In the genomic region with DNA sequence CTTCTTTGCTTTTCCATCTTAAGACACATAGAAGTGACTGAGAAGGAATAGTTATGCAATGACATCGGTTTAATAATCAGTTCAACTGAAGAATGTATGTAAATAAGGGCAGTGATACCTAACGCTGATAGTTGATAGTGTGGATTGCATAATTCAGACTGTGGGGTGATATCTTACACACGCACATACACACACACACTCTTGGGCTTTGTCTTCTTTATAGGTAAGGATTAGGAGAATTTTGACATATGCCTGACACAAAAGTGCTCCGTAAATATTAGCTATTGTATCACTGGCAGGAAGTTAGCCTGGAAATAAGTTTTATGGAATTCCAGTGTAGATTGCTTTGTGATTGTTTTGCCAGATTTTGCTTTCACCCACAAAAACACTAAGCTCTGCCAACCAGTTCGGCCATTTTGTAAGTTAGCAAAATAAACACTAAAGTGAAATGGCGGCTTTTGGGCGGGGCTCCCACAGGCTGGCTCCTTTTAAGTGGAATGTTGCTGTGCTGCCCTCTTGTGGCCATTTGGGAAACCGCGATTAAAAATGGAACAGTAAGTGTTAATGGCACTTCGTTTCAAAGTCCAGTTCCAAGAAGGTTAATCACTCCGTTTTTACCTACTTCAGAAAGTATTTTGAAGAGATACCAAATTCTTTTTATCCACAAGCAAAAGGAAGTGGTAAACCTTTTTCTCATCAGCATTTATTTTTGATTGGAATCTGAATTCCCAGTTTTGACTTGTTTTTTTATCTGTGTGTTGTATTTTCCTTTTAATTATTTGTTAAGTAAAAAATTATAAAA, we compare ENCODE assay signal across 8 cellular contexts. TPM values are rescaled to one million over a fixed set of nuclear protein-coding genes. Genes with fewer than 3 reads are reported as not detected.
DNase-seq lines count a peak whose midpoint lies in the region; ATAC-seq and TF ChIP-seq lines count a peak whose summit lies in the region.

No MANE protein-coding gene starts in this region.

- no peaks in the 10 kb centered on the region for H4K20me1 ChIP-seq in fibroblast of lung (ENCODE audit: control insufficient read depth, extremely low read depth, insufficient read depth, low read length)

- no peaks in the 10 kb centered on the region for H3K27me3 ChIP-seq in fibroblast of lung (ENCODE audit: control insufficient read depth, insufficient read depth, low read length)
- no peaks in the 10 kb centered on the region for H3K27me3 ChIP-seq in naive thymus-derived CD4-positive, alpha-beta T cell (ENCODE audit: control insufficient read depth in 2 of 2, insufficient read depth in 2 of 2, low read length in 2 of 2)

- peak overlapping the region in 1 of 4 experiments; percentile 37 for H3K4me3 ChIP-seq in fibroblast of lung (replicated peaks in 1 of 4; ENCODE audit: control extremely low read depth in 1 of 4, insufficient read depth in 1 of 4, low read depth in 3 of 4, low read length in 4 of 4)
- H3K4me3 ChIP-seq in naive thymus-derived CD4-positive, alpha-beta T cell (ENCODE audit: low read length): peak overlapping the region; percentile 5

- ATAC-seq in GM18868 (IDR thresholded peaks at IDR 0.05; ENCODE audit: unreplicated experiment): peak; percentile 34
- ATAC-seq in naive thymus-derived CD4-positive, alpha-beta T cell: peak; percentile 78
- peak; percentile 33 for ATAC-seq in stimulated activated effector memory CD8-positive, alpha-beta T cell treated with anti-CD3 and anti-CD28 coated beads, Interleukin-12 subunit alpha, Interleukin-12 subunit beta, amount 100 ng/mL, for 72 hours

- no peak overlapping the region for H2AFZ ChIP-seq in fibroblast of lung (ENCODE audit: low read length)

- no peaks in the 10 kb centered on the region for H3K9me3 Mint-ChIP-seq in activated T-helper 1 cell treated with anti-CD3 and anti-CD28 coated beads, Interleukin-12 subunit alpha, Interleukin-12 subunit beta, Interleukin-2, Interleukin-4 antibody, amounts not matched to agents 30 ng/mL and 10 ng/mL and 1 ng/mL, durations not matched to agents 14 hours and 24 hours and 36 hours
- H3K9me3 Mint-ChIP-seq in naive thymus-derived CD4-positive, alpha-beta T cell: peaks cover 0 to 2% (median 0%) of the 10 kb centered on the region in 11 donors
- no peaks in the 10 kb centered on the region for H3K9me3 Mint-ChIP-seq in stimulated activated effector memory CD8-positive, alpha-beta T cell treated with anti-CD3 and anti-CD28 coated beads, Interleukin-12 subunit alpha, Interleukin-12 subunit beta, amount 100 ng/mL, for 72 hours

- peaks cover 1% of the 10 kb centered on the region for H3K36me3 ChIP-seq in fibroblast of lung (ENCODE audit: control insufficient read depth, insufficient read depth, low read length)
- H3K36me3 ChIP-seq in naive thymus-derived CD4-positive, alpha-beta T cell (ENCODE audit: control insufficient read depth in 2 of 3, insufficient read depth in 3 of 3, low read length in 3 of 3): no peaks in the 10 kb centered on the region

- peaks cover 91% of the 10 kb centered on the region for H3K4me1 Mint-ChIP-seq in activated T-helper 1 cell treated with anti-CD3 and anti-CD28 coated beads, Interleukin-12 subunit alpha, Interleukin-12 subunit beta, Interleukin-2, Interleukin-4 antibody, amounts not matched to agents 30 ng/mL and 10 ng/mL and 1 ng/mL, durations not matched to agents 14 hours and 24 hours and 36 hours (ENCODE audit: low read depth)
- H3K4me1 Mint-ChIP-seq in naive thymus-derived CD4-positive, alpha-beta T cell: peaks cover 53 to 92% (median 86%) of the 10 kb centered on the region in 7 donors
- H3K4me1 Mint-ChIP-seq in stimulated activated effector memory CD8-positive, alpha-beta T cell treated with anti-CD3 and anti-CD28 coated beads, Interleukin-12 subunit alpha, Interleukin-12 subunit beta, amount 100 ng/mL, for 72 hours: peaks cover 89% of the 10 kb centered on the region

- H3K27ac ChIP-seq in 22Rv1 (peak overlapping the region; percentile 84), fibroblast of lung (ENCODE audit: insufficient read depth, low read length) (peak overlapping the region; percentile 53)
- H3K27ac ChIP-seq in naive thymus-derived CD4-positive, alpha-beta T cell (ENCODE audit: low read depth, low read length): peak overlapping the region; percentile 92

- no peaks in the 10 kb centered on the region for H3K27me3 Mint-ChIP-seq in activated T-helper 1 cell treated with anti-CD3 and anti-CD28 coated beads, Interleukin-12 subunit alpha, Interleukin-12 subunit beta, Interleukin-2, Interleukin-4 antibody, amounts not matched to agents 30 ng/mL and 10 ng/mL and 1 ng/mL, durations not matched to agents 14 hours and 24 hours and 36 hours (ENCODE audit: insufficient read depth)
- no peaks in the 10 kb centered on the region for H3K27me3 Mint-ChIP-seq in naive thymus-derived CD4-positive, alpha-beta T cell

- peaks cover 43% of the 10 kb centered on the region for H3K36me3 Mint-ChIP-seq in activated T-helper 1 cell treated with anti-CD3 and anti-CD28 coated beads, Interleukin-12 subunit alpha, Interleukin-12 subunit beta, Interleukin-2, Interleukin-4 antibody, amounts not matched to agents 30 ng/mL and 10 ng/mL and 1 ng/mL, durations not matched to agents 14 hours and 24 hours and 36 hours (ENCODE audit: low read depth)
- H3K36me3 Mint-ChIP-seq in naive thymus-derived CD4-positive, alpha-beta T cell: peaks cover 0 to 39% (median 11%) of the 10 kb centered on the region in 5 donors
- H3K36me3 Mint-ChIP-seq in stimulated activated effector memory CD8-positive, alpha-beta T cell treated with anti-CD3 and anti-CD28 coated beads, Interleukin-12 subunit alpha, Interleukin-12 subunit beta, amount 100 ng/mL, for 72 hours: peaks cover 78% of the 10 kb centered on the region

- no peaks in the 10 kb centered on the region for H3K9me3 ChIP-seq in fibroblast of lung (ENCODE audit: control insufficient read depth, insufficient read depth, low read depth, low read length)
- H3K9me3 ChIP-seq in naive thymus-derived CD4-positive, alpha-beta T cell (ENCODE audit: control insufficient read depth in 2 of 3, low read length in 3 of 3): no peaks in the 10 kb centered on the region

- POLR2A ChIA-PET in naive thymus-derived CD4-positive, alpha-beta T cell (lab: Charles Lee): interaction anchor here (0.6 to 18.6 kb wide), 13 partner anchors 13 to 120 kb away, joined by 3 to 342 read pairs (median 14); partner anchors contain the start of gene CHD2

- peak overlapping the region; percentile 53 for H3K4me3 Mint-ChIP-seq in activated T-helper 1 cell treated with anti-CD3 and anti-CD28 coated beads, Interleukin-12 subunit alpha, Interleukin-12 subunit beta, Interleukin-2, Interleukin-4 antibody, amounts not matched to agents 30 ng/mL and 10 ng/mL and 1 ng/mL, durations not matched to agents 14 hours and 24 hours and 36 hours
- peak overlapping the region; percentile 43 to 81 (median 70) for H3K4me3 Mint-ChIP-seq in naive thymus-derived CD4-positive, alpha-beta T cell
- peak overlapping the region; percentile 84 for H3K4me3 Mint-ChIP-seq in stimulated activated effector memory CD8-positive, alpha-beta T cell treated with anti-CD3 and anti-CD28 coated beads, Interleukin-12 subunit alpha, Interleukin-12 subunit beta, amount 100 ng/mL, for 72 hours

- no peak overlapping the region for H3K9ac ChIP-seq in fibroblast of lung (ENCODE audit: insufficient read depth, low read length)

- CTCF ChIA-PET in naive thymus-derived CD4-positive, alpha-beta T cell (lab: Charles Lee): interaction anchor here (0.6 to 11.2 kb wide), 13 partner anchors 10 to 121 kb away, joined by 3 to 70 read pairs (median 7); partner anchors contain the start of gene CHD2

- TF ChIP-seq CTCF in 22Rv1 (IDR thresholded peaks at IDR 0.05): peak; percentile 95
- TF ChIP-seq CTCF in LNCAP (IDR thresholded peaks at IDR 0.05): peak; percentile 92
- TF ChIP-seq CTCF in fibroblast of lung (conservative IDR thresholded peaks at IDR 0.05 in 1 of 2, IDR thresholded peaks at IDR 0.05 in 1 of 2; ENCODE audit: low read depth in 1 of 2, low read length in 2 of 2): peak; percentile 76 to 83

- H3K4me2 ChIP-seq in fibroblast of lung (ENCODE audit: extremely low read depth, insufficient read depth, low read length): peak overlapping the region; percentile 75

- peak overlapping the region; percentile 30 for H3K27ac Mint-ChIP-seq in activated T-helper 1 cell treated with anti-CD3 and anti-CD28 coated beads, Interleukin-12 subunit alpha, Interleukin-12 subunit beta, Interleukin-2, Interleukin-4 antibody, amounts not matched to agents 30 ng/mL and 10 ng/mL and 1 ng/mL, durations not matched to agents 14 hours and 24 hours and 36 hours
- peak overlapping the region; percentile 82 to 100 (median 96) for H3K27ac Mint-ChIP-seq in naive thymus-derived CD4-positive, alpha-beta T cell
- H3K27ac Mint-ChIP-seq in stimulated activated effector memory CD8-positive, alpha-beta T cell treated with anti-CD3 and anti-CD28 coated beads, Interleukin-12 subunit alpha, Interleukin-12 subunit beta, amount 100 ng/mL, for 72 hours: peak overlapping the region; percentile 91

- peaks cover 21% of the 10 kb centered on the region for H3K4me1 ChIP-seq in fibroblast of lung (ENCODE audit: control insufficient read depth, extremely low read depth, insufficient read depth, low read length)
- H3K4me1 ChIP-seq in naive thymus-derived CD4-positive, alpha-beta T cell (ENCODE audit: control insufficient read depth in 2 of 2, insufficient read depth in 2 of 2, low read length in 2 of 2): peaks cover 64 to 76% of the 10 kb centered on the region in 2 donors

- H3K79me2 ChIP-seq in fibroblast of lung (ENCODE audit: control insufficient read depth, insufficient read depth, low read length): peaks cover 92% of the 10 kb centered on the region

- peak; percentile 94 for DNase-seq in RKO (ENCODE audit: low spot score)
- peak; percentile 86 for DNase-seq in activated T-helper 1 cell treated with anti-CD3 and anti-CD28 coated beads, Interleukin-12 subunit alpha, Interleukin-12 subunit beta, Interleukin-2, Interleukin-4 antibody, amounts not matched to agents 30 ng/mL and 10 ng/mL and 1 ng/mL, durations not matched to agents 14 hours and 24 hours and 36 hours (ENCODE audit: low spot score)
- DNase-seq in fibroblast of lung (ENCODE audit: low read depth in 2 of 2): peak; percentile 91 to 97
- peak; percentile 74 to 91 (median 89) for DNase-seq in naive thymus-derived CD4-positive, alpha-beta T cell
- peak; percentile 90 to 97 for DNase-seq in stimulated activated effector memory CD8-positive, alpha-beta T cell treated with anti-CD3 and anti-CD28 coated beads, Interleukin-12 subunit alpha, Interleukin-12 subunit beta, amount 100 ng/mL, for 72 hours (ENCODE audit: low spot score in 2 of 2)

- intact Hi-C loops in activated T-helper 1 cell treated with anti-CD3 and anti-CD28 coated beads, Interleukin-12 subunit alpha, Interleukin-12 subunit beta, Interleukin-2, Interleukin-4 antibody, amounts not matched to agents 30 ng/mL and 10 ng/mL and 1 ng/mL, durations not matched to agents 14 hours and 24 hours and 36 hours (cut with micrococcal nuclease): loop anchor here (1.0 to 5.0 kb wide), 5 partner anchors 13 to 291 kb away; no protein-coding TSS in a partner anchor
- intact Hi-C loops in naive thymus-derived CD4-positive, alpha-beta T cell (cut with micrococcal nuclease): loop anchor here (1.0 to 2.0 kb wide), 8 partner anchors 11 to 121 kb away; no protein-coding TSS in a partner anchor

RNA-seq across cellular contexts. Expression of gene CHD2, which starts 17.7 kb away (rescaled TPM):
- 102 and 104 TPM in 2 replicates for total RNA-seq in activated T-helper 1 cell treated with anti-CD3 and anti-CD28 coated beads, Interleukin-12 subunit alpha, Interleukin-12 subunit beta, Interleukin-2, Interleukin-4 antibody, amounts not matched to agents 30 ng/mL and 10 ng/mL and 1 ng/mL, durations not matched to agents 14 hours and 24 hours and 36 hours
- total RNA-seq in fibroblast of lung: 77.8 and 92.5 TPM in 2 replicates
- 36.5 and 41.3 TPM in 2 replicates for polyA plus RNA-seq in fibroblast of lung
- polyA plus RNA-seq in fibroblast of lung (2012): 29.4 and 35.1 TPM in 2 replicates
- 33.6 and 46.0 TPM in 2 replicates for polyA minus RNA-seq in fibroblast of lung (ENCODE audit: low replicate concordance)
- total RNA-seq in naive thymus-derived CD4-positive, alpha-beta T cell: 100 to 1,000 TPM; 144 to 492 (median 393) TPM
- 100 to 1,000 TPM in 1 of 2 donors, 10 to 100 TPM in 1; 70.0 to 103 TPM for polyA plus RNA-seq in naive thymus-derived CD4-positive, alpha-beta T cell

Comparison
In these comparisons a context has a peak if more than half of its experiments do, and no peak if none do; other contexts are left out.
1. H3K27ac Mint-ChIP-seq: peak in every context shown above with its lines; median percentile 96 in naive thymus-derived CD4-positive, alpha-beta T cell; 91 in stimulated activated effector memory CD8-positive, alpha-beta T cell treated with anti-CD3 and anti-CD28 coated beads, Interleukin-12 subunit alpha, Interleukin-12 subunit beta, amount 100 ng/mL, for 72 hours; 30 in activated T-helper 1 cell treated with anti-CD3 and anti-CD28 coated beads, Interleukin-12 subunit alpha, Interleukin-12 subunit beta, Interleukin-2, Interleukin-4 antibody, amounts not matched to agents 30 ng/mL and 10 ng/mL and 1 ng/mL, durations not matched to agents 14 hours and 24 hours and 36 hours.